Comparison of ENCODE assay signal across 19 cellular contexts in the genomic region with DNA sequence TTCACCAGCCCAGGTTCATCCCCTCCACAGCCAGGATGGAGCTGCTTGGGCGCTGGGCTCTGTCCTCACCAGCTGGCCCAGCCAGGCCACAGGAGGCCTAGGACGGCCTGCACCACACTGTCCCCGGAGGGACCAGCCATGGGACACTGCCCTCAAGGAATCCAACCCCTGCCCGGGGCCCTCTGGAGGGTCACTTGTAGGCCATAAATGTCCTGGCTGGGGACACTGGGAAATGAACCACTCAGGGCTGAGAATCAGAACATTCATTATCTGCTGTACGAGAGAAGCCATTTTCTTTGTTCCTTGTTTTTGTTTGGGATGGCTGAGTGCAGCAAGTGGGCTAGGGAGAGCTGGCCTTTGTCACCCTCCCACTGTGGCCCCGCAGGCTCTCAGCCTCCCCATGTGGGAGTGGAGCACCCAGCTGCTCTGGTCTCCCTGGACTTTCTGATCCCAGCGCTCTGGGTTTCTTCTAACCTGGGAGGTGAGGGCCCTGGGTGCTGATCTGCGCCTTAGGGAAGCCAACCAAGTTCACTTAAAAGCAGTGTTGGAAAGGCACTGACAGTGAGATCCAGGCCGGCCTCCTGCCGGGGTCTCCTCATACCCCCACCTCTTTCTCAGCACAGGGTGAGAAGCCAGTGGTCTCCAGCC. TPM values are rescaled to one million over a fixed set of nuclear protein-coding genes. Genes with fewer than 3 reads are reported as not detected.
DNase-seq lines count a peak whose midpoint lies in the region; ATAC-seq, FAIRE-seq and TF ChIP-seq lines count a peak whose summit lies in the region.
"Had no signal": no experiment of that assay in that cellular context is flagged by ENCODE, and none has a peak within 500 bp of the region (broad histone marks: within the 10 kb centered on the region; RNA-seq: fewer than 3 reads in every experiment).

No MANE protein-coding gene starts in this region.

- DNase-seq in A549 (ENCODE audit: low read depth in 1 of 2, low spot score in 1 of 2) (no peak), H7 (peak; percentile 45), stomach (no peak), D721Med (ENCODE audit: insufficient read length, low spot score) (no peak)
- DNase-seq in activated naive CD4-positive, alpha-beta T cell treated with anti-CD3 and anti-CD28 coated beads, Interleukin-2, amount 10 ng/mL, durations not matched to agents 7 days and 5 days = no peak
- DNase-seq: AML-193; CD4-positive, alpha-beta memory T cell; NCI-H1048; NCI-H1694; NCI-H345; NCI-H526 treated with DMSO at 0.1 percent for 48 hours; PC-9 had no signal

- H3K9me3 ChIP-seq in A549 (no peaks in the 10 kb centered on the region), neuron (ENCODE audit: low read length) (no peaks in the 10 kb centered on the region), stomach (no peaks in the 10 kb centered on the region)
- H3K9me3 ChIP-seq: HAP-1 had no signal

- H3K4me1 ChIP-seq in A549 (peaks cover 13% of the 10 kb centered on the region), neuron (ENCODE audit: insufficient read depth, low read length) (no peaks in the 10 kb centered on the region), stomach (peaks cover 0 to 12% (median 4%) of the 10 kb centered on the region in 4 donors)
- H3K4me1 ChIP-seq: HAP-1 had no signal

- intact Hi-C loops in dendritic cell treated with granulocyte-macrophage colony-stimulating factor and Interleukin-4, amounts not matched to agents 40 ng/mL and 50 ng/mL, for 4 days (cut with micrococcal nuclease) = no loop called here
- intact Hi-C loops in stomach (cut with DNase I; ENCODE audit: low total_unique reads) = no loop called here

- H3K27ac ChIP-seq in A549 (no peak overlapping the region; a peak in 2 of 6 replicates), stomach (no peak overlapping the region)
- H3K27ac ChIP-seq: PC-9 had no signal

- CTCF ChIA-PET in A549 (lab: Yijun Ruan, JAX) = interaction anchor here (1.0 to 30.0 kb wide), 6 partner anchors 10 to 144 kb away, joined by 3 to 670 read pairs (median 12); partner anchors contain the start of gene C20orf203
- CTCF ChIA-PET in activated naive CD4-positive, alpha-beta T cell treated with anti-CD3 and anti-CD28 coated beads, Interleukin-2, amount 10 ng/mL, durations not matched to agents 7 days and 5 days (lab: Charles Lee) = no interaction called here

- H3K9me3 Mint-ChIP-seq in dendritic cell treated with granulocyte-macrophage colony-stimulating factor and Interleukin-4, amounts not matched to agents 40 ng/mL and 50 ng/mL, for 4 days = peaks cover 14% of the 10 kb centered on the region
- H3K9me3 Mint-ChIP-seq in activated naive CD4-positive, alpha-beta T cell treated with anti-CD3 and anti-CD28 coated beads, Interleukin-2, amount 10 ng/mL, durations not matched to agents 7 days and 5 days = peaks cover 11% of the 10 kb centered on the region

- TF ChIP-seq EP300 in A549 (IDR thresholded peaks at IDR 0.05) (no peak), stomach (IDR thresholded peaks at IDR 0.05) (no peak)

- TF ChIP-seq RAD21 in A549 (conservative IDR thresholded peaks at IDR 0.05 in 1 of 2, IDR thresholded peaks at IDR 0.05 in 1 of 2) = no peak

- H3K27me3 ChIP-seq in H7 (ENCODE audit: control insufficient read depth, insufficient read depth, low read length) = no peaks in the 10 kb centered on the region
- H3K27me3 ChIP-seq in neuron (ENCODE audit: insufficient read depth, low read length) = no peaks in the 10 kb centered on the region
- H3K27me3 ChIP-seq in stomach = no peaks in the 10 kb centered on the region

- H3K4me3 Mint-ChIP-seq in dendritic cell treated with granulocyte-macrophage colony-stimulating factor and Interleukin-4, amounts not matched to agents 40 ng/mL and 50 ng/mL, for 4 days = no peak overlapping the region
- no peak overlapping the region for H3K4me3 Mint-ChIP-seq in activated naive CD4-positive, alpha-beta T cell treated with anti-CD3 and anti-CD28 coated beads, Interleukin-2, amount 10 ng/mL, durations not matched to agents 7 days and 5 days
- H3K4me3 Mint-ChIP-seq: CD4-positive, alpha-beta memory T cell; IgD-negative memory B cell had no signal

- peak overlapping the region; percentile 59 for H2AFZ ChIP-seq in neuron (ENCODE audit: low read depth, low read length)
- H2AFZ ChIP-seq: PC-9 had no signal

- no peaks in the 10 kb centered on the region for H3K36me3 Mint-ChIP-seq in dendritic cell treated with granulocyte-macrophage colony-stimulating factor and Interleukin-4, amounts not matched to agents 40 ng/mL and 50 ng/mL, for 4 days (ENCODE audit: low read depth)
- H3K36me3 Mint-ChIP-seq in activated naive CD4-positive, alpha-beta T cell treated with anti-CD3 and anti-CD28 coated beads, Interleukin-2, amount 10 ng/mL, durations not matched to agents 7 days and 5 days = no peaks in the 10 kb centered on the region
- H3K36me3 Mint-ChIP-seq: CD4-positive, alpha-beta memory T cell had no signal

- H3K27me3 Mint-ChIP-seq in dendritic cell treated with granulocyte-macrophage colony-stimulating factor and Interleukin-4, amounts not matched to agents 40 ng/mL and 50 ng/mL, for 4 days = no peaks in the 10 kb centered on the region
- H3K27me3 Mint-ChIP-seq in activated naive CD4-positive, alpha-beta T cell treated with anti-CD3 and anti-CD28 coated beads, Interleukin-2, amount 10 ng/mL, durations not matched to agents 7 days and 5 days = no peaks in the 10 kb centered on the region
- H3K27me3 Mint-ChIP-seq: CD4-positive, alpha-beta memory T cell; IgD-negative memory B cell had no signal

- H3K27ac Mint-ChIP-seq in dendritic cell treated with granulocyte-macrophage colony-stimulating factor and Interleukin-4, amounts not matched to agents 40 ng/mL and 50 ng/mL, for 4 days = peak overlapping the region; percentile 65
- no peak overlapping the region for H3K27ac Mint-ChIP-seq in activated naive CD4-positive, alpha-beta T cell treated with anti-CD3 and anti-CD28 coated beads, Interleukin-2, amount 10 ng/mL, durations not matched to agents 7 days and 5 days
- H3K27ac Mint-ChIP-seq: CD4-positive, alpha-beta memory T cell; IgD-negative memory B cell had no signal

- H3K36me3 ChIP-seq in H7 (replicated peaks; ENCODE audit: control insufficient read depth, insufficient read depth, low read length) = no peaks in the 10 kb centered on the region
- H3K36me3 ChIP-seq in neuron (ENCODE audit: insufficient read depth, low read length) = no peaks in the 10 kb centered on the region
- no peaks in the 10 kb centered on the region for H3K36me3 ChIP-seq in stomach
- H3K36me3 ChIP-seq: HAP-1 had no signal

- no peak for FAIRE-seq in A549 (lab: Jason Lieb, UNC)
- no peak for FAIRE-seq in D721Med (lab: Jason Lieb, UNC)

- POLR2A ChIA-PET in A549 (lab: Yijun Ruan, JAX) = no interaction called here

- peak; percentile 5 to 26; a peak in 2 of 6 replicates for ATAC-seq in A549
- ATAC-seq in GM21515 (IDR thresholded peaks at IDR 0.05; ENCODE audit: unreplicated experiment) = no peak

- peaks cover 12% of the 10 kb centered on the region for H3K4me1 Mint-ChIP-seq in dendritic cell treated with granulocyte-macrophage colony-stimulating factor and Interleukin-4, amounts not matched to agents 40 ng/mL and 50 ng/mL, for 4 days (ENCODE audit: low read depth)
- H3K4me1 Mint-ChIP-seq in activated naive CD4-positive, alpha-beta T cell treated with anti-CD3 and anti-CD28 coated beads, Interleukin-2, amount 10 ng/mL, durations not matched to agents 7 days and 5 days = peaks cover 5% of the 10 kb centered on the region
- H3K4me1 Mint-ChIP-seq: CD4-positive, alpha-beta memory T cell had no signal

- H3K4me3 ChIP-seq in A549 (no peak overlapping the region), H7 (ENCODE audit: insufficient read depth, low read depth, low read length) (no peak overlapping the region), neuron (ENCODE audit: low read length) (no peak overlapping the region), stomach (no peak overlapping the region)
- H3K4me3 ChIP-seq: HAP-1, PC-9 had no signal

- no peak overlapping the region for H3K4me2 ChIP-seq in A549
- H3K4me2 ChIP-seq: PC-9 had no signal

- 84% methylated on average over 9 of the region's 10 CpGs for WGBS in A549 (ENCODE audit: missing lambda C conversion rate)
- 80 to 91% (median 88%) methylated on average over 4 to 10 of the region's 10 CpGs for WGBS in stomach, 5 donors

- TF ChIP-seq CTCF in A549 (IDR thresholded peaks at IDR 0.05) = no peak
- no peak for TF ChIP-seq CTCF in stomach (IDR thresholded peaks at IDR 0.05)
- no peak for TF ChIP-seq CTCF in D721Med (IDR thresholded peaks at IDR 0.05; ENCODE audit: insufficient read depth, missing control alignments)

- TF ChIP-seq POLR2A in A549 (IDR thresholded peaks at IDR 0.05; ENCODE audit: low read length) (no peak), stomach (IDR thresholded peaks at IDR 0.05) (no peak)

TF ChIP-seq in A549, 52 proteins besides CTCF, POLR2A, EP300 and RAD21:
- TF ChIP-seq ZSCAN20 (CRISPR knock-in tag; IDR thresholded peaks at IDR 0.05) = no peak
- TF ChIP-seq RARB (CRISPR knock-in tag; IDR thresholded peaks at IDR 0.05) = no peak
- no peak for TF ChIP-seq CBX8 (IDR thresholded peaks at IDR 0.05)
- no peak for TF ChIP-seq SREBF2 (IDR thresholded peaks at IDR 0.05)
- no peak for TF ChIP-seq HOXB5 (CRISPR knock-in tag; IDR thresholded peaks at IDR 0.05)

RNA-seq across cellular contexts. Expression of gene C20orf203, which starts 9.9 kb away (rescaled TPM):
- polyA plus RNA-seq in A549 (2011; rRNA removed) = 0.01 TPM in 1 of 2 replicates, not detected in the other
- not detected in 2 replicates for polyA plus RNA-seq in A549 (2012; cell fraction: cytosol; rRNA removed)
- polyA plus RNA-seq in A549 (2012; cell fraction: nucleus; rRNA removed) = 0.02 TPM in 1 of 2 replicates, not detected in the other
- polyA plus RNA-seq in A549 (2017; fragmentation: RNase III; extraction: RNeasy Plus Mini Kit Qiagen cat#74134 plus additional on column Dnase treatment) = not detected in 3 replicates
- 0.05 and 0.08 TPM in 2 replicates for polyA minus RNA-seq in A549 (2011; rRNA and poly(A)+ RNA removed)
- total RNA-seq in H7 (2014; rRNA removed; shearing (Covaris generic)) = 0.03 and 0.30 TPM in 2 replicates
- total RNA-seq in stomach = under 1 TPM in 1 of 5 donors, not detected in 4; 0.37 TPM
- under 1 TPM in 1 of 3 donors, not detected in 2; 0.03 TPM for polyA plus RNA-seq in stomach
- total RNA-seq: A673, Daoy, PC-9 had no signal
- polyA plus RNA-seq: CD4-positive, alpha-beta memory T cell had no signal
